In the genomic region with DNA sequence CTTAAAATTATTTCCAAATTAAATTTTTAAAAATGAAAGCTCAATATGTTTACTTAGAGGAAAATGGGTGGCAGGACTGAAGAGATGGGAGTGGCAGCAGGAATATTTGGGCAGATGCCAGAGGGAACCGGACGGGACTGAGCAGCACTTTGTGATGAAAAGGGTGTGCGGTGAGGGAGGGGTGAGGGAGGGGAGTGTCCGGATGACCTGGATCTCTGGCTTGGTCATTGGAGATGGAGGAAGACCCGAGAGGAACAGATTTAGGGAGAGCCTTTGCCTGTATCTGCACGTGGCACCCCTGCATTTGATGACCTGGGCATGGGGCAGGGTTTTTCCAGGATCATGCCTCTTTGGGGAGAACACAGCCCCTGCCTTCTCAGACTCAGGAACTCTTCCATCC, we compare ENCODE assay signal across 22 cellular contexts.
A peak's percentile ranks its signal among the peaks of the same experiment; 100 is the strongest.
DNase-seq lines count a peak whose midpoint lies in the region; ATAC-seq and TF ChIP-seq lines count a peak whose summit lies in the region.
"Had no signal": no experiment of that assay in that cellular context is flagged by ENCODE, and none has a peak within 500 bp of the region (broad histone marks: within the 10 kb centered on the region; RNA-seq: fewer than 3 reads in every experiment).

No MANE protein-coding gene starts in this region.

- no TSS peak for BruUV-seq in PC-9 (replicated peaks; lab: Mats Ljungman, UMichigan)

- no peaks in the 10 kb centered on the region for H3K36me3 ChIP-seq in H7 (replicated peaks; ENCODE audit: control insufficient read depth, insufficient read depth, low read length)
- H3K36me3 ChIP-seq in gastroesophageal sphincter, result no peaks in the 10 kb centered on the region
- H3K36me3 ChIP-seq in PC-9 (ENCODE audit: low read depth), result no peaks in the 10 kb centered on the region
- H3K36me3 ChIP-seq: colonic mucosa, neutrophil had no signal

- no peaks in the 10 kb centered on the region for H3K9me3 Mint-ChIP-seq in osteocyte (ENCODE audit: unreplicated experiment)
- no peaks in the 10 kb centered on the region for H3K9me3 Mint-ChIP-seq in activated T-cell treated with anti-CD3 and anti-CD28 coated beads, Interleukin-2, amount 50 U/mL, for 4 hours
- H3K9me3 Mint-ChIP-seq: activated naive CD8-positive, alpha-beta T cell treated with anti-CD3 and anti-CD28 coated beads, Interleukin-2, amount 10 ng/mL, durations not matched to agents 7 days and 5 days; activated T-helper 2 cell treated with anti-CD3 and anti-CD28 coated beads, Interferon-gamma antibody, Interleukin-2, Interleukin-4, amounts not matched to agents 10 μg/mL and 5 μg/mL and 100 μg/mL, durations not matched to agents 14 hours and 24 hours and 36 hours; stimulated activated effector memory CD8-positive, alpha-beta T cell treated with anti-CD3 and anti-CD28 coated beads, Interleukin-12 subunit alpha, Interleukin-12 subunit beta, amount 100 ng/mL, for 72 hours had no signal

- no peak overlapping the region for H3K4me3 ChIP-seq in AG10803 (ENCODE audit: low read length)
- no peak overlapping the region for H3K4me3 ChIP-seq in H7 (ENCODE audit: insufficient read depth, low read depth, low read length)
- H3K4me3 ChIP-seq in gastroesophageal sphincter, result peak overlapping the region in 1 of 2 donors; percentile 12
- H3K4me3 ChIP-seq in PC-9, result no peak overlapping the region
- H3K4me3 ChIP-seq: colonic mucosa had no signal

- CTCF ChIA-PET in PC-9 (lab: Charles Lee), result interaction anchor here (0.6 kb wide), 1 partner anchor 656 kb away, joined by 3 read pairs; no protein-coding TSS in a partner anchor

- no peaks in the 10 kb centered on the region for H3K9me2 ChIP-seq in PC-9 (ENCODE audit: insufficient read depth)

- no peak overlapping the region for H3K27ac Mint-ChIP-seq in osteocyte (ENCODE audit: unreplicated experiment)
- H3K27ac Mint-ChIP-seq: activated B cell treated with CpG ODN at 0.5 μM for 24 hours; activated naive CD8-positive, alpha-beta T cell treated with anti-CD3 and anti-CD28 coated beads, Interleukin-2, amount 10 ng/mL, durations not matched to agents 7 days and 5 days; activated T-helper 2 cell treated with anti-CD3 and anti-CD28 coated beads, Interferon-gamma antibody, Interleukin-2, Interleukin-4, amounts not matched to agents 10 μg/mL and 5 μg/mL and 100 μg/mL, durations not matched to agents 14 hours and 24 hours and 36 hours; B cell; brain; stimulated activated effector memory CD8-positive, alpha-beta T cell treated with anti-CD3 and anti-CD28 coated beads, Interleukin-12 subunit alpha, Interleukin-12 subunit beta, amount 100 ng/mL, for 72 hours had no signal

- DNase-seq in AG10803 (ENCODE audit: low read depth) (peak; percentile 16), H7 (peak; percentile 26), osteocyte (ENCODE audit: extremely low spot score, unreplicated experiment) (peak; percentile 51), PC-9 (no peak), 8988T (no peak)
- DNase-seq in activated T-cell treated with anti-CD3 and anti-CD28 coated beads, Interleukin-2, amount 50 U/mL, for 4 hours, result no peak
- DNase-seq: activated B cell treated with CpG ODN at 0.5 μM for 24 hours; activated naive CD8-positive, alpha-beta T cell treated with anti-CD3 and anti-CD28 coated beads, Interleukin-2, amount 10 ng/mL, durations not matched to agents 7 days and 5 days; Caco-2; colonic mucosa; left colon; NCI-H510A treated with DMSO at 0.1 percent for 48 hours; retina; T-helper 9 cell had no signal

- no peak for TF ChIP-seq POLR2A in gastroesophageal sphincter (IDR thresholded peaks at IDR 0.05)

- intact Hi-C loops in PC-9 (cut with micrococcal nuclease; ENCODE audit: unreplicated experiment), result no loop called here

- no peak for TF ChIP-seq EP300 in gastroesophageal sphincter (IDR thresholded peaks at IDR 0.05)

- no peaks in the 10 kb centered on the region; the same call in 1 of the 2 replicates for H3K27me3 ChIP-seq in H7 (ENCODE audit: control insufficient read depth, insufficient read depth, low read length)
- H3K27me3 ChIP-seq in gastroesophageal sphincter, result no peaks in the 10 kb centered on the region
- H3K27me3 ChIP-seq in PC-9 (ENCODE audit: insufficient read depth, low read depth), result peaks cover 86% of the 10 kb centered on the region
- H3K27me3 ChIP-seq: colonic mucosa had no signal

- no peak overlapping the region for H2AFZ ChIP-seq in PC-9

- TF ChIP-seq CTCF in AG10803 (conservative IDR thresholded peaks at IDR 0.05; ENCODE audit: low read length), result no peak
- no peak for TF ChIP-seq CTCF in gastroesophageal sphincter (IDR thresholded peaks at IDR 0.05)
- TF ChIP-seq CTCF in osteocyte (IDR thresholded peaks at IDR 0.05), result no peak
- no peak for TF ChIP-seq CTCF in PC-9 (conservative IDR thresholded peaks at IDR 0.05)

- H3F3A ChIP-seq in PC-9 (ENCODE audit: insufficient read depth, low read depth), result no peaks in the 10 kb centered on the region

- H3K4me2 ChIP-seq in PC-9, result no peak overlapping the region
- H3K4me2 ChIP-seq: KMS-11 had no signal

- H3K79me2 ChIP-seq in PC-9 (ENCODE audit: low read depth), result no peaks in the 10 kb centered on the region

- no peak overlapping the region for H3K4me3 Mint-ChIP-seq in osteocyte (ENCODE audit: unreplicated experiment)
- H3K4me3 Mint-ChIP-seq in activated T-cell treated with anti-CD3 and anti-CD28 coated beads, Interleukin-2, amount 50 U/mL, for 4 hours, result no peak overlapping the region
- H3K4me3 Mint-ChIP-seq: activated B cell treated with CpG ODN at 0.5 μM for 24 hours; activated naive CD8-positive, alpha-beta T cell treated with anti-CD3 and anti-CD28 coated beads, Interleukin-2, amount 10 ng/mL, durations not matched to agents 7 days and 5 days; B cell; brain; stimulated activated effector memory CD8-positive, alpha-beta T cell treated with anti-CD3 and anti-CD28 coated beads, Interleukin-12 subunit alpha, Interleukin-12 subunit beta, amount 100 ng/mL, for 72 hours had no signal

- no peak for ATAC-seq in gastroesophageal sphincter
- no peak for ATAC-seq in HG03571 (IDR thresholded peaks at IDR 0.05; ENCODE audit: unreplicated experiment)
- no peak for ATAC-seq in activated T-cell treated with anti-CD3 and anti-CD28 coated beads, Interleukin-2, amount 50 U/mL, for 4 hours
- ATAC-seq: left colon; stimulated activated effector memory CD8-positive, alpha-beta T cell treated with anti-CD3 and anti-CD28 coated beads, Interleukin-12 subunit alpha, Interleukin-12 subunit beta, amount 100 ng/mL, for 72 hours had no signal

- H3K27me3 Mint-ChIP-seq in osteocyte (ENCODE audit: unreplicated experiment), result peaks cover 44% of the 10 kb centered on the region
- H3K27me3 Mint-ChIP-seq in activated T-cell treated with anti-CD3 and anti-CD28 coated beads, Interleukin-2, amount 50 U/mL, for 4 hours (ENCODE audit: low read depth), result peaks cover 52% of the 10 kb centered on the region

- H3K27ac ChIP-seq in gastroesophageal sphincter (peak overlapping the region in 3 of 4 donors; percentile 18 to 64 (median 33)), PC-9 (no peak overlapping the region)
- H3K27ac ChIP-seq: colonic mucosa, KMS-11, neutrophil had no signal

- no peaks in the 10 kb centered on the region for H3K4me1 Mint-ChIP-seq in osteocyte (ENCODE audit: unreplicated experiment)
- H3K4me1 Mint-ChIP-seq in activated T-cell treated with anti-CD3 and anti-CD28 coated beads, Interleukin-2, amount 50 U/mL, for 4 hours (ENCODE audit: low read depth), result no peaks in the 10 kb centered on the region
- H3K4me1 Mint-ChIP-seq: activated B cell treated with CpG ODN at 0.5 μM for 24 hours; activated naive CD8-positive, alpha-beta T cell treated with anti-CD3 and anti-CD28 coated beads, Interleukin-2, amount 10 ng/mL, durations not matched to agents 7 days and 5 days; B cell; stimulated activated effector memory CD8-positive, alpha-beta T cell treated with anti-CD3 and anti-CD28 coated beads, Interleukin-12 subunit alpha, Interleukin-12 subunit beta, amount 100 ng/mL, for 72 hours had no signal

- no peaks in the 10 kb centered on the region for H3K36me3 Mint-ChIP-seq in osteocyte (ENCODE audit: unreplicated experiment)
- H3K36me3 Mint-ChIP-seq in activated T-cell treated with anti-CD3 and anti-CD28 coated beads, Interleukin-2, amount 50 U/mL, for 4 hours (ENCODE audit: insufficient read depth), result no peaks in the 10 kb centered on the region
- H3K36me3 Mint-ChIP-seq: activated naive CD8-positive, alpha-beta T cell treated with anti-CD3 and anti-CD28 coated beads, Interleukin-2, amount 10 ng/mL, durations not matched to agents 7 days and 5 days; brain; stimulated activated effector memory CD8-positive, alpha-beta T cell treated with anti-CD3 and anti-CD28 coated beads, Interleukin-12 subunit alpha, Interleukin-12 subunit beta, amount 100 ng/mL, for 72 hours had no signal

- H3K4me1 ChIP-seq in gastroesophageal sphincter (peaks cover 0 to 27% (median 4%) of the 10 kb centered on the region in 3 donors), PC-9 (replicated peaks; ENCODE audit: insufficient read depth) (no peaks in the 10 kb centered on the region)
- H3K4me1 ChIP-seq: colonic mucosa had no signal

- H3K9me3 ChIP-seq in gastroesophageal sphincter (no peaks in the 10 kb centered on the region), PC-9 (ENCODE audit: insufficient read depth, low read depth) (no peaks in the 10 kb centered on the region)
- H3K9me3 ChIP-seq: colonic mucosa, neutrophil had no signal

- WGBS in gastroesophageal sphincter (ENCODE audit: low coverage in 1 of 2), 2 donors, result 3 to 28% methylated on average over 4 to 5 of the region's 6 CpGs

- H4K20me1 ChIP-seq in PC-9 (ENCODE audit: insufficient read depth), result no peaks in the 10 kb centered on the region

- POLR2A ChIA-PET in PC-9 (lab: Charles Lee; ENCODE audit: unreplicated experiment), result no interaction called here

Comparison
In these comparisons a context has a peak if more than half of its experiments do, and no peak if none do; other contexts are left out.
1. DNase-seq: peak in AG10803 (single experiment), H7 (single experiment) and osteocyte (single experiment); none in PC-9 (0 of 2), 8988T (single experiment) and activated T-cell treated with anti-CD3 and anti-CD28 coated beads, Interleukin-2, amount 50 U/mL, for 4 hours (single experiment).